In the genomic region with DNA sequence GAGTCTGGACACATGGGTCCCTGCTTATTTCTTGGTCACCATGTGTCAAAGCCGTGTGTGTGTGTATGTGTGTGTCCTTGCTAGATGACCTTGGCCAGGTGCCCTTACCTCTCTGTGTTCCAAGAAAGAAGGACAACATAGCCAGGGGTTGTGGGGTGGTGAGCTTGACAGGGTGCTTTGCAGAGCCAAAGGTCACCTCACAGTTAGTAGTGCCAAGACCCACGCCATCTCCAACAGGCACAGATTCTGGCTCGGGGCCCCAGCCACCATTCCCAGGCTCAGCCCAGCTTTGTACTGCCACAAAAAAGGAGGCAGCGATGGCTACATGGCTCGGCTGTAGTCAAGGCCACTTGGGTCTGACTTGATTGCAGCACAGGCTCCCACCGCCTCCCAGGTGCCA, we compare ENCODE assay signal across 1 cellular context.
TF ChIP-seq lines count a peak whose summit lies in the region.

No MANE protein-coding gene starts in this region.

TF ChIP-seq in HepG2, 621 proteins besides CTCF, POLR2A, EP300 and RAD21 (continued from another document and continues in another):
- TF ChIP-seq, protein P1, sequence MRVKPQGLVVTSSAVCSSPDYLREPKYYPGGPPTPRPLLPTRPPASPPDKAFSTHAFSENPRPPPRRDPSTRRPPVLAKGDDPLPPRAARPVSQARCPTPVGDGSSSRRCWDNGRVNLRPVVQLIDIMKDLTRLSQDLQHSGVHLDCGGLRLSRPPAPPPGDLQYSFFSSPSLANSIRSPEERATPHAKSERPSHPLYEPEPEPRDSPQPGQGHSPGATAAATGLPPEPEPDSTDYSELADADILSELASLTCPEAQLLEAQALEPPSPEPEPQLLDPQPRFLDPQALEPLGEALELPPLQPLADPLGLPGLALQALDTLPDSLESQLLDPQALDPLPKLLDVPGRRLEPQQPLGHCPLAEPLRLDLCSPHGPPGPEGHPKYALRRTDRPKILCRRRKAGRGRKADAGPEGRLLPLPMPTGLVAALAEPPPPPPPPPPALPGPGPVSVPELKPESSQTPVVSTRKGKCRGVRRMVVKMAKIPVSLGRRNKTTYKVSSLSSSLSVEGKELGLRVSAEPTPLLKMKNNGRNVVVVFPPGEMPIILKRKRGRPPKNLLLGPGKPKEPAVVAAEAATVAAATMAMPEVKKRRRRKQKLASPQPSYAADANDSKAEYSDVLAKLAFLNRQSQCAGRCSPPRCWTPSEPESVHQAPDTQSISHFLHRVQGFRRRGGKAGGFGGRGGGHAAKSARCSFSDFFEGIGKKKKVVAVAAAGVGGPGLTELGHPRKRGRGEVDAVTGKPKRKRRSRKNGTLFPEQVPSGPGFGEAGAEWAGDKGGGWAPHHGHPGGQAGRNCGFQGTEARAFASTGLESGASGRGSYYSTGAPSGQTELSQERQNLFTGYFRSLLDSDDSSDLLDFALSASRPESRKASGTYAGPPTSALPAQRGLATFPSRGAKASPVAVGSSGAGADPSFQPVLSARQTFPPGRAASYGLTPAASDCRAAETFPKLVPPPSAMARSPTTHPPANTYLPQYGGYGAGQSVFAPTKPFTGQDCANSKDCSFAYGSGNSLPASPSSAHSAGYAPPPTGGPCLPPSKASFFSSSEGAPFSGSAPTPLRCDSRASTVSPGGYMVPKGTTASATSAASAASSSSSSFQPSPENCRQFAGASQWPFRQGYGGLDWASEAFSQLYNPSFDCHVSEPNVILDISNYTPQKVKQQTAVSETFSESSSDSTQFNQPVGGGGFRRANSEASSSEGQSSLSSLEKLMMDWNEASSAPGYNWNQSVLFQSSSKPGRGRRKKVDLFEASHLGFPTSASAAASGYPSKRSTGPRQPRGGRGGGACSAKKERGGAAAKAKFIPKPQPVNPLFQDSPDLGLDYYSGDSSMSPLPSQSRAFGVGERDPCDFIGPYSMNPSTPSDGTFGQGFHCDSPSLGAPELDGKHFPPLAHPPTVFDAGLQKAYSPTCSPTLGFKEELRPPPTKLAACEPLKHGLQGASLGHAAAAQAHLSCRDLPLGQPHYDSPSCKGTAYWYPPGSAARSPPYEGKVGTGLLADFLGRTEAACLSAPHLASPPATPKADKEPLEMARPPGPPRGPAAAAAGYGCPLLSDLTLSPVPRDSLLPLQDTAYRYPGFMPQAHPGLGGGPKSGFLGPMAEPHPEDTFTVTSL (CRISPR knock-in tag; IDR thresholded peaks at IDR 0.05; ENCODE audit: borderline replicate concordance): no peak
- TF ChIP-seq ZFX (CRISPR knock-in tag; IDR thresholded peaks at IDR 0.05; ENCODE audit: low read depth): no peak; the same call in 1 of the 2 replicates
- no peak for TF ChIP-seq ZBTB8A (CRISPR knock-in tag; IDR thresholded peaks at IDR 0.05; ENCODE audit: borderline replicate concordance, low read depth)
- TF ChIP-seq, protein P2, sequence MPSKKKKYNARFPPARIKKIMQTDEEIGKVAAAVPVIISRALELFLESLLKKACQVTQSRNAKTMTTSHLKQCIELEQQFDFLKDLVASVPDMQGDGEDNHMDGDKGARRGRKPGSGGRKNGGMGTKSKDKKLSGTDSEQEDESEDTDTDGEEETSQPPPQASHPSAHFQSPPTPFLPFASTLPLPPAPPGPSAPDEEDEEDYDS (CRISPR knock-in tag; IDR thresholded peaks at IDR 0.05): no peak
- TF ChIP-seq ZNF75D (CRISPR knock-in tag; IDR thresholded peaks at IDR 0.05; ENCODE audit: borderline replicate concordance): no peak
- TF ChIP-seq SIN3A (IDR thresholded peaks at IDR 0.05; ENCODE audit: borderline replicate concordance, low read depth, low read length): no peak
- no peak for TF ChIP-seq NFKBIZ (CRISPR knock-in tag; IDR thresholded peaks at IDR 0.05)
- TF ChIP-seq, protein P3, sequence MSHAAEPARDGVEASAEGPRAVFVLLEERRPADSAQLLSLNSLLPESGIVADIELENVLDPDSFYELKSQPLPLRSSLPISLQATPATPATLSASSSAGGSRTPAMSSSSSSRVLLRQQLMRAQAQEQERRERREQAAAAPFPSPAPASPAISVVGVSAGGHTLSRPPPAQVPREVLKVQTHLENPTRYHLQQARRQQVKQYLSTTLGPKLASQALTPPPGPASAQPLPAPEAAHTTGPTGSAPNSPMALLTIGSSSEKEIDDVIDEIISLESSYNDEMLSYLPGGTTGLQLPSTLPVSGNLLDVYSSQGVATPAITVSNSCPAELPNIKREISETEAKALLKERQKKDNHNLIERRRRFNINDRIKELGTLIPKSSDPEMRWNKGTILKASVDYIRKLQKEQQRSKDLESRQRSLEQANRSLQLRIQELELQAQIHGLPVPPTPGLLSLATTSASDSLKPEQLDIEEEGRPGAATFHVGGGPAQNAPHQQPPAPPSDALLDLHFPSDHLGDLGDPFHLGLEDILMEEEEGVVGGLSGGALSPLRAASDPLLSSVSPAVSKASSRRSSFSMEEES (CRISPR knock-in tag; IDR thresholded peaks at IDR 0.05): no peak
- TF ChIP-seq FOSL1 (CRISPR knock-in tag; IDR thresholded peaks at IDR 0.05; ENCODE audit: borderline replicate concordance): no peak
- TF ChIP-seq ZNF543 (CRISPR knock-in tag; IDR thresholded peaks at IDR 0.05): no peak
- TF ChIP-seq, protein P4, sequence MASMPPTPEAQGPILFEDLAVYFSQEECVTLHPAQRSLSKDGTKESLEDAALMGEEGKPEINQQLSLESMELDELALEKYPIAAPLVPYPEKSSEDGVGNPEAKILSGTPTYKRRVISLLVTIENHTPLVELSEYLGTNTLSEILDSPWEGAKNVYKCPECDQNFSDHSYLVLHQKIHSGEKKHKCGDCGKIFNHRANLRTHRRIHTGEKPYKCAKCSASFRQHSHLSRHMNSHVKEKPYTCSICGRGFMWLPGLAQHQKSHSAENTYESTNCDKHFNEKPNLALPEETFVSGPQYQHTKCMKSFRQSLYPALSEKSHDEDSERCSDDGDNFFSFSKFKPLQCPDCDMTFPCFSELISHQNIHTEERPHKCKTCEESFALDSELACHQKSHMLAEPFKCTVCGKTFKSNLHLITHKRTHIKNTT (CRISPR knock-in tag; IDR thresholded peaks at IDR 0.05): no peak
- TF ChIP-seq, protein P5, sequence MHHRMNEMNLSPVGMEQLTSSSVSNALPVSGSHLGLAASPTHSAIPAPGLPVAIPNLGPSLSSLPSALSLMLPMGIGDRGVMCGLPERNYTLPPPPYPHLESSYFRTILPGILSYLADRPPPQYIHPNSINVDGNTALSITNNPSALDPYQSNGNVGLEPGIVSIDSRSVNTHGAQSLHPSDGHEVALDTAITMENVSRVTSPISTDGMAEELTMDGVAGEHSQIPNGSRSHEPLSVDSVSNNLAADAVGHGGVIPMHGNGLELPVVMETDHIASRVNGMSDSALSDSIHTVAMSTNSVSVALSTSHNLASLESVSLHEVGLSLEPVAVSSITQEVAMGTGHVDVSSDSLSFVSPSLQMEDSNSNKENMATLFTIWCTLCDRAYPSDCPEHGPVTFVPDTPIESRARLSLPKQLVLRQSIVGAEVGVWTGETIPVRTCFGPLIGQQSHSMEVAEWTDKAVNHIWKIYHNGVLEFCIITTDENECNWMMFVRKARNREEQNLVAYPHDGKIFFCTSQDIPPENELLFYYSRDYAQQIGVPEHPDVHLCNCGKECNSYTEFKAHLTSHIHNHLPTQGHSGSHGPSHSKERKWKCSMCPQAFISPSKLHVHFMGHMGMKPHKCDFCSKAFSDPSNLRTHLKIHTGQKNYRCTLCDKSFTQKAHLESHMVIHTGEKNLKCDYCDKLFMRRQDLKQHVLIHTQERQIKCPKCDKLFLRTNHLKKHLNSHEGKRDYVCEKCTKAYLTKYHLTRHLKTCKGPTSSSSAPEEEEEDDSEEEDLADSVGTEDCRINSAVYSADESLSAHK (CRISPR knock-in tag; IDR thresholded peaks at IDR 0.05; ENCODE audit: borderline replicate concordance): no peak
- 0 out of 2 replicates have a peak, but pooled peaks have one; percentile 48 for TF ChIP-seq MTA1 (CRISPR knock-in tag; IDR thresholded peaks at IDR 0.05; ENCODE audit: borderline replicate concordance)
- TF ChIP-seq POLR2AphosphoS5 (IDR thresholded peaks at IDR 0.05; ENCODE audit: low read depth, low read length): 0 out of 2 replicates have a peak, but pooled peaks have one; percentile 1
- no peak for TF ChIP-seq ZNF224 (CRISPR knock-in tag; IDR thresholded peaks at IDR 0.05)
- TF ChIP-seq ZNF180 (CRISPR knock-in tag; IDR thresholded peaks at IDR 0.05; ENCODE audit: borderline replicate concordance, low read depth): no peak
- TF ChIP-seq RBFOX2 (IDR thresholded peaks at IDR 0.05; ENCODE audit: low read depth, low read length): no peak
- no peak for TF ChIP-seq ZNF484 (CRISPR knock-in tag; IDR thresholded peaks at IDR 0.05; ENCODE audit: borderline replicate concordance, low read depth)
- TF ChIP-seq ZFP90 (CRISPR knock-in tag; IDR thresholded peaks at IDR 0.05; ENCODE audit: borderline replicate concordance): no peak
- TF ChIP-seq, protein P6, sequence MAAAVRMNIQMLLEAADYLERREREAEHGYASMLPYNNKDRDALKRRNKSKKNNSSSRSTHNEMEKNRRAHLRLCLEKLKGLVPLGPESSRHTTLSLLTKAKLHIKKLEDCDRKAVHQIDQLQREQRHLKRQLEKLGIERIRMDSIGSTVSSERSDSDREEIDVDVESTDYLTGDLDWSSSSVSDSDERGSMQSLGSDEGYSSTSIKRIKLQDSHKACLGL (CRISPR knock-in tag; IDR thresholded peaks at IDR 0.05): no peak
- TF ChIP-seq ZNF496 (CRISPR knock-in tag; IDR thresholded peaks at IDR 0.05; ENCODE audit: insufficient replicate concordance): no peak
- TF ChIP-seq SYNCRIP (IDR thresholded peaks at IDR 0.05; ENCODE audit: insufficient read depth, low read depth, low read length): no peak
- TF ChIP-seq ZNF792 (CRISPR knock-in tag; IDR thresholded peaks at IDR 0.05): no peak
- TF ChIP-seq NCOR1 (IDR thresholded peaks at IDR 0.05; ENCODE audit: borderline replicate concordance, low read length): no peak
- no peak for TF ChIP-seq ZNF550 (CRISPR knock-in tag; IDR thresholded peaks at IDR 0.05; ENCODE audit: borderline replicate concordance)
- no peak for TF ChIP-seq ZNF18 (CRISPR knock-in tag; IDR thresholded peaks at IDR 0.05; ENCODE audit: insufficient replicate concordance)
- no peak for TF ChIP-seq ZNF614 (CRISPR knock-in tag; IDR thresholded peaks at IDR 0.05; ENCODE audit: borderline replicate concordance)
- TF ChIP-seq, protein P7, sequence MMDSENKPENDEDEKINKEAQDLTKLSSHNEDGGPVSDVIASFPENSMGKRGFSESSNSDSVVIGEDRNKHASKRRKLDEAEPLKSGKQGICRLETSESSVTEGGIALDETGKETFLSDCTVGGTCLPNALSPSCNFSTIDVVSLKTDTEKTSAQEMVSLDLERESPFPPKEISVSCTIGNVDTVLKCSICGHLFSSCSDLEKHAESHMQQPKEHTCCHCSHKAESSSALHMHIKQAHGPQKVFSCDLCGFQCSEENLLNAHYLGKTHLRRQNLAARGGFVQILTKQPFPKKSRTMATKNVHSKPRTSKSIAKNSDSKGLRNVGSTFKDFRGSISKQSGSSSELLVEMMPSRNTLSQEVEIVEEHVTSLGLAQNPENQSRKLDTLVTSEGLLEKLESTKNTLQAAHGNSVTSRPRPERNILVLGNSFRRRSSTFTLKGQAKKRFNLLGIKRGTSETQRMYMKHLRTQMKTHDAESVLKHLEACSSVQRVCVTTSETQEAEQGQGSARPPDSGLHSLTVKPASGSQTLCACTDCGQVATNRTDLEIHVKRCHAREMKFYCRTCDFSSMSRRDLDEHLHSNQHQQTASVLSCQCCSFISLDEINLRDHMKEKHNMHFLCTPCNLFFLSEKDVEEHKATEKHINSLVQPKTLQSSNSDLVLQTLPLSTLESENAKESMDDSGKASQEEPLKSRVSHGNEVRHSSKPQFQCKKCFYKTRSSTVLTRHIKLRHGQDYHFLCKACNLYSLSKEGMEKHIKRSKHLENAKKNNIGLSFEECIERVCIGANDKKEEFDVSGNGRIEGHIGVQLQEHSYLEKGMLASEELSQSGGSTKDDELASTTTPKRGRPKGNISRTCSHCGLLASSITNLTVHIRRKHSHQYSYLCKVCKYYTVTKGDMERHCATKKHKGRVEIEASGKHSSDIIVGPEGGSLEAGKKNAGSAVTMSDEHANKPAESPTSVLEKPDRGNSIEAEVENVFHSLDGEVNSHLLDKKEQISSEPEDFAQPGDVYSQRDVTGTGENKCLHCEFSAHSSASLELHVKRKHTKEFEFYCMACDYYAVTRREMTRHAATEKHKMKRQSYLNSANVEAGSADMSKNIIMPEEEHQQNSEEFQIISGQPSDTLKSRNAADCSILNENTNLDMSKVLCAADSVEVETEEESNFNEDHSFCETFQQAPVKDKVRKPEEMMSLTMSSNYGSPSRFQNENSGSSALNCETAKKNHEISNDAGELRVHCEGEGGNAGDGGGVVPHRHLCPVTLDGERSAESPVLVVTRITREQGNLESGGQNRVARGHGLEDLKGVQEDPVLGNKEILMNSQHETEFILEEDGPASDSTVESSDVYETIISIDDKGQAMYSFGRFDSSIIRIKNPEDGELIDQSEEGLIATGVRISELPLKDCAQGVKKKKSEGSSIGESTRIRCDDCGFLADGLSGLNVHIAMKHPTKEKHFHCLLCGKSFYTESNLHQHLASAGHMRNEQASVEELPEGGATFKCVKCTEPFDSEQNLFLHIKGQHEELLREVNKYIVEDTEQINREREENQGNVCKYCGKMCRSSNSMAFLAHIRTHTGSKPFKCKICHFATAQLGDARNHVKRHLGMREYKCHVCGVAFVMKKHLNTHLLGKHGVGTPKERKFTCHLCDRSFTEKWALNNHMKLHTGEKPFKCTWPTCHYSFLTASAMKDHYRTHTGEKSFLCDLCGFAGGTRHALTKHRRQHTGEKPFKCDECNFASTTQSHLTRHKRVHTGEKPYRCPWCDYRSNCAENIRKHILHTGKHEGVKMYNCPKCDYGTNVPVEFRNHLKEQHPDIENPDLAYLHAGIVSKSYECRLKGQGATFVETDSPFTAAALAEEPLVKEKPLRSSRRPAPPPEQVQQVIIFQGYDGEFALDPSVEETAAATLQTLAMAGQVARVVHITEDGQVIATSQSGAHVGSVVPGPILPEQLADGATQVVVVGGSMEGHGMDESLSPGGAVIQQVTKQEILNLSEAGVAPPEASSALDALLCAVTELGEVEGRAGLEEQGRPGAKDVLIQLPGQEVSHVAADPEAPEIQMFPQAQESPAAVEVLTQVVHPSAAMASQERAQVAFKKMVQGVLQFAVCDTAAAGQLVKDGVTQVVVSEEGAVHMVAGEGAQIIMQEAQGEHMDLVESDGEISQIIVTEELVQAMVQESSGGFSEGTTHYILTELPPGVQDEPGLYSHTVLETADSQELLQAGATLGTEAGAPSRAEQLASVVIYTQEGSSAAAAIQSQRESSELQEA (CRISPR knock-in tag; IDR thresholded peaks at IDR 0.05; ENCODE audit: not compliant biosample characterization): no peak
- TF ChIP-seq, protein P8, sequence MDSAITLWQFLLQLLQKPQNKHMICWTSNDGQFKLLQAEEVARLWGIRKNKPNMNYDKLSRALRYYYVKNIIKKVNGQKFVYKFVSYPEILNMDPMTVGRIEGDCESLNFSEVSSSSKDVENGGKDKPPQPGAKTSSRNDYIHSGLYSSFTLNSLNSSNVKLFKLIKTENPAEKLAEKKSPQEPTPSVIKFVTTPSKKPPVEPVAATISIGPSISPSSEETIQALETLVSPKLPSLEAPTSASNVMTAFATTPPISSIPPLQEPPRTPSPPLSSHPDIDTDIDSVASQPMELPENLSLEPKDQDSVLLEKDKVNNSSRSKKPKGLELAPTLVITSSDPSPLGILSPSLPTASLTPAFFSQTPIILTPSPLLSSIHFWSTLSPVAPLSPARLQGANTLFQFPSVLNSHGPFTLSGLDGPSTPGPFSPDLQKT (CRISPR knock-in tag; IDR thresholded peaks at IDR 0.05; ENCODE audit: borderline replicate concordance): no peak
